In genomic region chr11:86586307-86586706, GRCh38 we compare ENCODE assay signal across 21 cellular contexts.
"Had no signal": no experiment of that assay in that cellular context is flagged by ENCODE, and none has a peak within 500 bp of the region (broad histone marks: within the 10 kb centered on the region; RNA-seq: fewer than 3 reads in every experiment).

No MANE protein-coding gene starts in this region.

- H3K4me1 ChIP-seq: right lobe of liver, suprapubic skin had no signal

- H3K36me3 ChIP-seq: left lung, lower lobe of right lung, neutrophil, ovary, right atrium auricular region, right lobe of liver, suprapubic skin, tibial nerve had no signal

- H3K27me3 ChIP-seq: left lung, neutrophil, ovary, right atrium auricular region, right lobe of liver, suprapubic skin, tibial nerve had no signal

- DNase-seq: head of caudate nucleus; hippocampal formation; kidney glomerular epithelial cell; left cardiac atrium; left lung; lower lobe of right lung; mammary epithelial cell; mesendoderm; naive thymus-derived CD8-positive, alpha-beta T cell; ovary; right lobe of liver; stimulated activated CD4-positive, alpha-beta T cell treated with anti-CD3 and anti-CD28 coated beads, Interleukin-12 subunit alpha, Interleukin-12 subunit beta, amount 100 ng/mL, for 4 hours; stimulated activated CD4-positive, alpha-beta T cell treated with anti-CD3 and anti-CD28 coated beads, Interleukin-15, amount 100 ng/mL, for 24 hours; stimulated activated CD4-positive, alpha-beta T cell treated with anti-CD3 and anti-CD28 coated beads, Interleukin-2, amount 100 ng/mL, for 24 hours; stimulated activated CD4-positive, alpha-beta T cell treated with anti-CD3 and anti-CD28 coated beads, Interleukin-4, amount 100 ng/mL, for 1 hour; stimulated activated naive CD4-positive, alpha-beta T cell had no signal

- ATAC-seq: left cardiac atrium; left lung; lower lobe of right lung; naive thymus-derived CD8-positive, alpha-beta T cell; right lobe of liver; stimulated activated effector memory CD8-positive, alpha-beta T cell treated with anti-CD3 and anti-CD28 coated beads, Interleukin-12 subunit alpha, Interleukin-12 subunit beta, amount 100 ng/mL, for 72 hours had no signal

- H3K27ac ChIP-seq: left lung, lower lobe of right lung, neutrophil, ovary, right lobe of liver had no signal

- H3K4me3 ChIP-seq: left lung, lower lobe of right lung, ovary, right atrium auricular region, right lobe of liver, suprapubic skin, tibial nerve had no signal

- H3K9me3 ChIP-seq: left lung, lower lobe of right lung, neutrophil, ovary, right atrium auricular region, right lobe of liver, suprapubic skin, tibial nerve had no signal
